35 cellular contexts compared by ENCODE assay signal in the genomic region with DNA sequence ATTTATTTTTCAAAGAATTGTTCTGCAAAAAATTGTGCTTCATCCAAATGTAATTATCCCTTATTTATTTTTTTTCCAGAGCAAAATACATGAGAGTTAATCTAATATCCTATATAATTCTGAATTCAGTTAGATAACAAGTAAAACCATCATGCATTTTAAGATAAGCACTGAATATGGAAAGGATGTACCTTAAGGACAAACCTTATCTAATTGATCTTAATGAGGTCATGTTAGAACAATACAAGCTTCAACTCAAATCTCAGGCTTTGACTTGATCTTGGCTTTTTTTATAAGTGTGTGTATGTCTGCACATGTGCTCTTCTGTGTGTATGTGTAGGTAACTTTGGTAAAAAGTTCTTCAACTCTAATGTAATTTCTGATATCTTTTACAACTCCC.
"Had no signal": no experiment of that assay in that cellular context is flagged by ENCODE, and none has a peak within 500 bp of the region (broad histone marks: within the 10 kb centered on the region; RNA-seq: fewer than 3 reads in every experiment).

No MANE protein-coding gene starts in this region.

- H3K27ac Mint-ChIP-seq: activated B cell treated with CpG ODN at 0.5 μM for 24 hours; activated CD4-positive, alpha-beta memory T cell treated with anti-CD3 and anti-CD28 coated beads for 36 hours; activated CD4-positive, alpha-beta T cell treated with anti-CD3 and anti-CD28 coated beads for 36 hours; activated CD4-positive, alpha-beta T cell treated with anti-CD3 and anti-CD28 coated beads, Interleukin-2, amount 10 ng/mL, durations not matched to agents 24 days and 14 days; activated CD8-positive, alpha-beta memory T cell treated with anti-CD3 and anti-CD28 coated beads, Interleukin-2, amount 10 ng/mL, durations not matched to agents 7 days and 5 days; activated CD8-positive, alpha-beta T cell treated with anti-CD3 and anti-CD28 coated beads, Interleukin-2, amount 10 ng/mL, durations not matched to agents 7 days and 5 days; activated naive CD4-positive, alpha-beta T cell treated with anti-CD3 and anti-CD28 coated beads for 36 hours; activated naive CD4-positive, alpha-beta T cell treated with anti-CD3 and anti-CD28 coated beads, Interleukin-2, amount 50 U/mL, for 24 hours; activated naive CD8-positive, alpha-beta T cell treated with anti-CD3 and anti-CD28 coated beads for 36 hours; activated naive CD8-positive, alpha-beta T cell treated with anti-CD3 and anti-CD28 coated beads, Interleukin-2, amount 50 U/mL, for 24 hours; activated T-helper 1 cell treated with anti-CD3 and anti-CD28 coated beads, Interleukin-12 subunit alpha, Interleukin-12 subunit beta, Interleukin-2, Interleukin-4 antibody, amounts not matched to agents 30 ng/mL and 10 ng/mL and 1 ng/mL, durations not matched to agents 14 hours and 24 hours and 36 hours; activated T-helper 2 cell treated with anti-CD3 and anti-CD28 coated beads, Interferon-gamma antibody, Interleukin-2, Interleukin-4, amounts not matched to agents 10 μg/mL and 5 μg/mL and 100 μg/mL, durations not matched to agents 14 hours and 24 hours and 36 hours; brain; endodermal cell; T-helper 17 cell; T-helper 2 cell treated with Interferon-gamma antibody and Interleukin-4, amounts not matched to agents 5 μg/mL and 100 μg/mL, for 36 hours had no signal

- H3K9me3 Mint-ChIP-seq: activated naive CD4-positive, alpha-beta T cell treated with anti-CD3 and anti-CD28 coated beads for 36 hours; activated naive CD4-positive, alpha-beta T cell treated with anti-CD3 and anti-CD28 coated beads, Interleukin-2, amount 50 U/mL, for 24 hours; activated naive CD8-positive, alpha-beta T cell treated with anti-CD3 and anti-CD28 coated beads for 36 hours; activated naive CD8-positive, alpha-beta T cell treated with anti-CD3 and anti-CD28 coated beads, Interleukin-2, amount 50 U/mL, for 24 hours; activated T-helper 1 cell treated with anti-CD3 and anti-CD28 coated beads, Interleukin-12 subunit alpha, Interleukin-12 subunit beta, Interleukin-2, Interleukin-4 antibody, amounts not matched to agents 30 ng/mL and 10 ng/mL and 1 ng/mL, durations not matched to agents 14 hours and 24 hours and 36 hours; brain; endodermal cell had no signal

- H3K36me3 Mint-ChIP-seq: activated CD4-positive, alpha-beta memory T cell treated with anti-CD3 and anti-CD28 coated beads for 36 hours; activated CD8-positive, alpha-beta memory T cell treated with anti-CD3 and anti-CD28 coated beads, Interleukin-2, amount 10 ng/mL, durations not matched to agents 7 days and 5 days; activated naive CD4-positive, alpha-beta T cell treated with anti-CD3 and anti-CD28 coated beads, Interleukin-2, amount 50 U/mL, for 24 hours; activated naive CD8-positive, alpha-beta T cell treated with anti-CD3 and anti-CD28 coated beads for 36 hours; brain had no signal

- ATAC-seq: activated CD4-positive, alpha-beta T cell treated with anti-CD3 and anti-CD28 coated beads for 36 hours; activated CD4-positive, CD25-positive, alpha-beta regulatory T cell treated with anti-CD3 and anti-CD28 coated beads, Interleukin-2, amount 50 U/mL, for 24 hours; activated CD8-positive, alpha-beta memory T cell treated with anti-CD3 and anti-CD28 coated beads, Interleukin-2, amount 10 ng/mL, durations not matched to agents 7 days and 5 days; activated CD8-positive, alpha-beta T cell treated with anti-CD3 and anti-CD28 coated beads, Interleukin-2, amount 10 ng/mL, durations not matched to agents 7 days and 5 days; activated naive CD8-positive, alpha-beta T cell treated with anti-CD3 and anti-CD28 coated beads, Interleukin-2, amount 50 U/mL, for 24 hours; esophagus mucosa; T-helper 17 cell had no signal

- H3K9me3 ChIP-seq: adrenal gland, ascending aorta, breast epithelium, colonic mucosa had no signal

- H3K4me3 ChIP-seq: adrenal gland, ascending aorta, breast epithelium, cardiac muscle cell, colonic mucosa had no signal

- H3K4me1 ChIP-seq: ascending aorta, breast epithelium, colonic mucosa had no signal

- H3K4me3 Mint-ChIP-seq: activated B cell treated with CpG ODN at 0.5 μM for 24 hours; activated CD4-positive, alpha-beta memory T cell treated with anti-CD3 and anti-CD28 coated beads for 36 hours; activated CD4-positive, alpha-beta T cell treated with anti-CD3 and anti-CD28 coated beads for 36 hours; activated CD4-positive, alpha-beta T cell treated with anti-CD3 and anti-CD28 coated beads, Interleukin-2, amount 10 ng/mL, durations not matched to agents 24 days and 14 days; activated CD8-positive, alpha-beta memory T cell treated with anti-CD3 and anti-CD28 coated beads, Interleukin-2, amount 10 ng/mL, durations not matched to agents 7 days and 5 days; activated CD8-positive, alpha-beta T cell treated with anti-CD3 and anti-CD28 coated beads, Interleukin-2, amount 10 ng/mL, durations not matched to agents 7 days and 5 days; activated naive CD4-positive, alpha-beta T cell treated with anti-CD3 and anti-CD28 coated beads for 36 hours; activated naive CD4-positive, alpha-beta T cell treated with anti-CD3 and anti-CD28 coated beads, Interleukin-2, amount 50 U/mL, for 24 hours; activated naive CD8-positive, alpha-beta T cell treated with anti-CD3 and anti-CD28 coated beads for 36 hours; activated naive CD8-positive, alpha-beta T cell treated with anti-CD3 and anti-CD28 coated beads, Interleukin-2, amount 50 U/mL, for 24 hours; activated T-helper 1 cell treated with anti-CD3 and anti-CD28 coated beads, Interleukin-12 subunit alpha, Interleukin-12 subunit beta, Interleukin-2, Interleukin-4 antibody, amounts not matched to agents 30 ng/mL and 10 ng/mL and 1 ng/mL, durations not matched to agents 14 hours and 24 hours and 36 hours; brain; endodermal cell; T-helper 17 cell; T-helper 2 cell treated with Interferon-gamma antibody and Interleukin-4, amounts not matched to agents 5 μg/mL and 100 μg/mL, for 36 hours had no signal

- H3K4me1 Mint-ChIP-seq: activated B cell treated with CpG ODN at 0.5 μM for 24 hours; activated CD4-positive, alpha-beta T cell treated with anti-CD3 and anti-CD28 coated beads for 36 hours; activated CD4-positive, alpha-beta T cell treated with anti-CD3 and anti-CD28 coated beads, Interleukin-2, amount 10 ng/mL, durations not matched to agents 24 days and 14 days; activated CD8-positive, alpha-beta memory T cell treated with anti-CD3 and anti-CD28 coated beads, Interleukin-2, amount 10 ng/mL, durations not matched to agents 7 days and 5 days; activated naive CD4-positive, alpha-beta T cell treated with anti-CD3 and anti-CD28 coated beads, Interleukin-2, amount 50 U/mL, for 24 hours; activated naive CD8-positive, alpha-beta T cell treated with anti-CD3 and anti-CD28 coated beads for 36 hours; activated naive CD8-positive, alpha-beta T cell treated with anti-CD3 and anti-CD28 coated beads, Interleukin-2, amount 50 U/mL, for 24 hours; endodermal cell; T-helper 17 cell had no signal

- H3K36me3 ChIP-seq: adrenal gland, ascending aorta, breast epithelium, cardiac muscle cell, colonic mucosa, WERI-Rb-1 had no signal

- H3K27me3 Mint-ChIP-seq: activated B cell treated with CpG ODN at 0.5 μM for 24 hours; activated CD4-positive, alpha-beta memory T cell treated with anti-CD3 and anti-CD28 coated beads for 36 hours; activated CD4-positive, alpha-beta T cell treated with anti-CD3 and anti-CD28 coated beads for 36 hours; activated CD4-positive, alpha-beta T cell treated with anti-CD3 and anti-CD28 coated beads, Interleukin-2, amount 10 ng/mL, durations not matched to agents 24 days and 14 days; activated CD8-positive, alpha-beta memory T cell treated with anti-CD3 and anti-CD28 coated beads, Interleukin-2, amount 10 ng/mL, durations not matched to agents 7 days and 5 days; activated naive CD4-positive, alpha-beta T cell treated with anti-CD3 and anti-CD28 coated beads, Interleukin-2, amount 50 U/mL, for 24 hours; activated naive CD8-positive, alpha-beta T cell treated with anti-CD3 and anti-CD28 coated beads for 36 hours; activated naive CD8-positive, alpha-beta T cell treated with anti-CD3 and anti-CD28 coated beads, Interleukin-2, amount 50 U/mL, for 24 hours; brain; T-helper 17 cell had no signal

- H3K27ac ChIP-seq: adrenal gland, ascending aorta, breast epithelium, cardiac muscle cell, colonic mucosa, WERI-Rb-1 had no signal

- DNase-seq: activated B cell treated with CpG ODN at 0.5 μM for 24 hours; activated CD4-positive, alpha-beta memory T cell treated with anti-CD3 and anti-CD28 coated beads for 36 hours; activated CD4-positive, alpha-beta T cell treated with anti-CD3 and anti-CD28 coated beads for 36 hours; activated CD4-positive, alpha-beta T cell treated with anti-CD3 and anti-CD28 coated beads, Interleukin-2, amount 10 ng/mL, durations not matched to agents 24 days and 14 days; activated CD8-positive, alpha-beta memory T cell treated with anti-CD3 and anti-CD28 coated beads, Interleukin-2, amount 10 ng/mL, durations not matched to agents 7 days and 5 days; activated CD8-positive, alpha-beta memory T cell treated with anti-CD3 and anti-CD28 coated beads, Interleukin-2, amount 50 U/mL, for 4 hours; activated CD8-positive, alpha-beta T cell treated with anti-CD3 and anti-CD28 coated beads, Interleukin-2, amount 10 ng/mL, durations not matched to agents 7 days and 5 days; activated effector memory CD4-positive, alpha-beta T cell treated with anti-CD3 and anti-CD28 coated beads, Interleukin-2, amount 50 U/mL, for 16 hours; activated naive CD4-positive, alpha-beta T cell treated with anti-CD3 and anti-CD28 coated beads for 36 hours; activated naive CD8-positive, alpha-beta T cell treated with anti-CD3 and anti-CD28 coated beads for 36 hours; activated naive CD8-positive, alpha-beta T cell treated with anti-CD3 and anti-CD28 coated beads, Interleukin-2, amount 50 U/mL, for 24 hours; activated T-cell treated with anti-CD3 and anti-CD28 coated beads, Interleukin-2, amount 50 U/mL, for 1 hour; activated T-cell treated with anti-CD3 and anti-CD28 coated beads, Interleukin-2, amount 50 U/mL, for 48 hours; adrenal gland; amygdala; central memory CD4-positive, alpha-beta T cell; cerebellar nuclear complex; colonic mucosa; effector memory CD4-positive, alpha-beta T cell; endodermal cell; foreskin fibroblast; head of caudate nucleus; T-helper 17 cell; T1000; WERI-Rb-1 had no signal

- H3K27me3 ChIP-seq: adrenal gland, ascending aorta, breast epithelium, cardiac muscle cell, colonic mucosa had no signal
